ENCODE assay signal across 23 cellular contexts in genomic region chr10:4170181-4170580, GRCh38.
"Had no signal": no experiment of that assay in that cellular context is flagged by ENCODE, and none has a peak within 500 bp of the region (broad histone marks: within the 10 kb centered on the region; RNA-seq: fewer than 3 reads in every experiment).

No MANE protein-coding gene starts in this region.

- H3K4me3 Mint-ChIP-seq: activated CD4-positive, alpha-beta memory T cell treated with anti-CD3 and anti-CD28 coated beads for 36 hours; activated CD4-positive, alpha-beta T cell treated with anti-CD3 and anti-CD28 coated beads, Interleukin-2, amount 10 ng/mL, durations not matched to agents 7 days and 5 days; activated T-cell treated with anti-CD3 and anti-CD28 coated beads, Interleukin-2, amount 50 U/mL, for 4 hours had no signal

- H3K27ac Mint-ChIP-seq: activated CD4-positive, alpha-beta memory T cell treated with anti-CD3 and anti-CD28 coated beads for 36 hours; activated CD4-positive, alpha-beta T cell treated with anti-CD3 and anti-CD28 coated beads, Interleukin-2, amount 10 ng/mL, durations not matched to agents 7 days and 5 days; activated naive CD4-positive, alpha-beta T cell treated with anti-CD3 and anti-CD28 coated beads, Interleukin-2, amount 50 U/mL, for 72 hours had no signal

- H3K27me3 ChIP-seq: brain microvascular endothelial cell, cardiac muscle cell had no signal

- H3K27ac ChIP-seq: brain microvascular endothelial cell, cardiac muscle cell, VCaP had no signal

- H3K4me1 Mint-ChIP-seq: activated CD4-positive, alpha-beta T cell treated with anti-CD3 and anti-CD28 coated beads, Interleukin-2, amount 10 ng/mL, durations not matched to agents 7 days and 5 days had no signal

- DNase-seq: activated CD4-positive, alpha-beta memory T cell treated with anti-CD3 and anti-CD28 coated beads for 36 hours; activated CD4-positive, alpha-beta T cell treated with anti-CD3 and anti-CD28 coated beads, Interleukin-2, amount 10 ng/mL, durations not matched to agents 7 days and 5 days; activated CD4-positive, CD25-positive, alpha-beta regulatory T cell; activated CD8-positive, alpha-beta memory T cell treated with anti-CD3 and anti-CD28 coated beads for 24 hours; activated effector memory CD4-positive, alpha-beta T cell treated with anti-CD3 and anti-CD28 coated beads, Interleukin-2, amount 50 U/mL, for 16 hours; activated naive CD4-positive, alpha-beta T cell treated with Interleukin-2 at 50 U/mL for 16 hours; activated T-cell treated with anti-CD3 and anti-CD28 coated beads, Interleukin-2, amount 50 U/mL, for 4 hours; brain microvascular endothelial cell; Kasumi-1; KBM-7; NCI-H1105 treated with DMSO at 0.1 percent for 48 hours; NCI-H1436 treated with DMSO at 0.1 percent for 48 hours; NCI-H187; NCI-H2081 treated with DMSO at 0.1 percent for 48 hours; NCI-H446; NCI-H524; PC-3; SK-N-SH; T-helper 1 cell had no signal

- H3K9me2 ChIP-seq: SK-N-SH had no signal

- H3K4me3 ChIP-seq: cardiac muscle cell had no signal

- ATAC-seq: activated naive CD4-positive, alpha-beta T cell treated with anti-CD3 and anti-CD28 coated beads, Interleukin-2, amount 50 U/mL, for 72 hours; activated T-cell treated with anti-CD3 and anti-CD28 coated beads, Interleukin-2, amount 50 U/mL, for 4 hours; PC-3; Right ventricle myocardium inferior had no signal

- H3K9ac ChIP-seq: SK-N-SH had no signal

- H3K36me3 ChIP-seq: brain microvascular endothelial cell, cardiac muscle cell had no signal

- H3K27me3 Mint-ChIP-seq: activated CD4-positive, alpha-beta memory T cell treated with anti-CD3 and anti-CD28 coated beads for 36 hours; activated CD4-positive, alpha-beta T cell treated with anti-CD3 and anti-CD28 coated beads, Interleukin-2, amount 10 ng/mL, durations not matched to agents 7 days and 5 days had no signal

- H3K4me2 ChIP-seq: SK-N-SH had no signal
